In the genomic region with DNA sequence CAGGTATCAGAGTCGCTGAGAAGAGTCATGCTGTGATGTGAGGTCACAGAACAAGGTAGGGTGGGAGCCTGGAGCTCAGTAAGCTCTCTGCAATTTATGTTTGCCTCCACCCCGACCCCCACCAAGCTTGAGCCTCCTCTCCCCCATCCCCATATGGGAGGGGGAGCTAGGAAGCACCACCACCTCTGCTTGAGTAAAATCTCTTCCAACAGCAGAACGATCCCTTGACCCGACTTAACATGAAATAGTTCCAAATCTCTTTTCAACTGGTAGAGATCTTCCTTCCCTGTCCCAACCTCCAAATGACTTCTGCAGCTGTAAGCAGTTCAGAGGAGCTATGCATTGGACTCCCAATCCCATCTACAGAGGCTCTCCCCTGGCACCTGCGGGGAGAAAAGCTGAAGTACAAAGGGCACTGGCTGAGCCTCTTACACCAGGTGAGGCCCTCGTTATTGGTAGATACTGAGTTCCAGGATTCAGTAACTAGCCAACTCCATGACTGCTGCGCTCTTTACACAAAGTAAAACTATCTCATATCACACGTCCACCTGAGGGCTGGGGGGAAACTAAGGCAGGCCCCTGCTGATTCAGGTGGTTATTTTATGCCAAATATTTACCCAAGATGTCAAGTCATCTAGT, we compare ENCODE assay signal across 2 cellular contexts.
TF ChIP-seq lines count a peak whose summit lies in the region.

No MANE protein-coding gene starts in this region.

TF ChIP-seq in SK-N-SH, 30 proteins besides CTCF, POLR2A, EP300 and RAD21 (continues in another document):
- no peak for TF ChIP-seq MXI1 (IDR thresholded peaks at IDR 0.05; ENCODE audit: low read depth, low read length)
- 0 out of 2 replicates have a peak, but pooled peaks have one; percentile 6 for TF ChIP-seq SIN3A (IDR thresholded peaks at IDR 0.05; ENCODE audit: borderline replicate concordance, low read depth, low read length)
- TF ChIP-seq NRF1 (IDR thresholded peaks at IDR 0.05; ENCODE audit: low read depth, low read length), result no peak
- no peak for TF ChIP-seq YY1 (IDR thresholded peaks at IDR 0.05; ENCODE audit: low read depth)
- TF ChIP-seq, protein P1, sequence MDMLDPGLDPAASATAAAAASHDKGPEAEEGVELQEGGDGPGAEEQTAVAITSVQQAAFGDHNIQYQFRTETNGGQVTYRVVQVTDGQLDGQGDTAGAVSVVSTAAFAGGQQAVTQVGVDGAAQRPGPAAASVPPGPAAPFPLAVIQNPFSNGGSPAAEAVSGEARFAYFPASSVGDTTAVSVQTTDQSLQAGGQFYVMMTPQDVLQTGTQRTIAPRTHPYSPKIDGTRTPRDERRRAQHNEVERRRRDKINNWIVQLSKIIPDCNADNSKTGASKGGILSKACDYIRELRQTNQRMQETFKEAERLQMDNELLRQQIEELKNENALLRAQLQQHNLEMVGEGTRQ (IDR thresholded peaks at IDR 0.05; ENCODE audit: borderline replicate concordance, low read depth, low read length), result no peak
- TF ChIP-seq RFX5 (IDR thresholded peaks at IDR 0.05; ENCODE audit: low read length), result no peak
- no peak for TF ChIP-seq ELF1 (IDR thresholded peaks at IDR 0.05)
- peak; percentile 71; the same call in 1 of the 2 replicates for TF ChIP-seq POLR2AphosphoS5 (IDR thresholded peaks at IDR 0.05; ENCODE audit: low read depth, low read length)
- no peak for TF ChIP-seq GABPA (IDR thresholded peaks at IDR 0.05; ENCODE audit: low read depth)
- no peak for TF ChIP-seq CHD2 (IDR thresholded peaks at IDR 0.05; ENCODE audit: low read length, partially characterized antibody)
- TF ChIP-seq FOXJ3 (CRISPR knock-in tag; IDR thresholded peaks at IDR 0.05), result no peak
- TF ChIP-seq SMC3 (IDR thresholded peaks at IDR 0.05; ENCODE audit: low read depth, low read length), result no peak
- no peak for TF ChIP-seq TAF1 (IDR thresholded peaks at IDR 0.05; ENCODE audit: borderline replicate concordance, low read depth, low read length)
- TF ChIP-seq, protein P2, sequence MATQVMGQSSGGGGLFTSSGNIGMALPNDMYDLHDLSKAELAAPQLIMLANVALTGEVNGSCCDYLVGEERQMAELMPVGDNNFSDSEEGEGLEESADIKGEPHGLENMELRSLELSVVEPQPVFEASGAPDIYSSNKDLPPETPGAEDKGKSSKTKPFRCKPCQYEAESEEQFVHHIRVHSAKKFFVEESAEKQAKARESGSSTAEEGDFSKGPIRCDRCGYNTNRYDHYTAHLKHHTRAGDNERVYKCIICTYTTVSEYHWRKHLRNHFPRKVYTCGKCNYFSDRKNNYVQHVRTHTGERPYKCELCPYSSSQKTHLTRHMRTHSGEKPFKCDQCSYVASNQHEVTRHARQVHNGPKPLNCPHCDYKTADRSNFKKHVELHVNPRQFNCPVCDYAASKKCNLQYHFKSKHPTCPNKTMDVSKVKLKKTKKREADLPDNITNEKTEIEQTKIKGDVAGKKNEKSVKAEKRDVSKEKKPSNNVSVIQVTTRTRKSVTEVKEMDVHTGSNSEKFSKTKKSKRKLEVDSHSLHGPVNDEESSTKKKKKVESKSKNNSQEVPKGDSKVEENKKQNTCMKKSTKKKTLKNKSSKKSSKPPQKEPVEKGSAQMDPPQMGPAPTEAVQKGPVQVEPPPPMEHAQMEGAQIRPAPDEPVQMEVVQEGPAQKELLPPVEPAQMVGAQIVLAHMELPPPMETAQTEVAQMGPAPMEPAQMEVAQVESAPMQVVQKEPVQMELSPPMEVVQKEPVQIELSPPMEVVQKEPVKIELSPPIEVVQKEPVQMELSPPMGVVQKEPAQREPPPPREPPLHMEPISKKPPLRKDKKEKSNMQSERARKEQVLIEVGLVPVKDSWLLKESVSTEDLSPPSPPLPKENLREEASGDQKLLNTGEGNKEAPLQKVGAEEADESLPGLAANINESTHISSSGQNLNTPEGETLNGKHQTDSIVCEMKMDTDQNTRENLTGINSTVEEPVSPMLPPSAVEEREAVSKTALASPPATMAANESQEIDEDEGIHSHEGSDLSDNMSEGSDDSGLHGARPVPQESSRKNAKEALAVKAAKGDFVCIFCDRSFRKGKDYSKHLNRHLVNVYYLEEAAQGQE (IDR thresholded peaks at IDR 0.05; ENCODE audit: low read depth, low read length), result no peak
- no peak for TF ChIP-seq TEAD4 (IDR thresholded peaks at IDR 0.05; ENCODE audit: borderline replicate concordance, insufficient read depth)
- TF ChIP-seq TCF12 (IDR thresholded peaks at IDR 0.05), result no peak
- TF ChIP-seq, protein P3, sequence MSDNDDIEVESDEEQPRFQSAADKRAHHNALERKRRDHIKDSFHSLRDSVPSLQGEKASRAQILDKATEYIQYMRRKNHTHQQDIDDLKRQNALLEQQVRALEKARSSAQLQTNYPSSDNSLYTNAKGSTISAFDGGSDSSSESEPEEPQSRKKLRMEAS (IDR thresholded peaks at IDR 0.05; ENCODE audit: low read depth), result no peak
- TF ChIP-seq JUND (IDR thresholded peaks at IDR 0.05), result peak; percentile 18; the same call in 1 of the 2 replicates
- TF ChIP-seq, protein P4, sequence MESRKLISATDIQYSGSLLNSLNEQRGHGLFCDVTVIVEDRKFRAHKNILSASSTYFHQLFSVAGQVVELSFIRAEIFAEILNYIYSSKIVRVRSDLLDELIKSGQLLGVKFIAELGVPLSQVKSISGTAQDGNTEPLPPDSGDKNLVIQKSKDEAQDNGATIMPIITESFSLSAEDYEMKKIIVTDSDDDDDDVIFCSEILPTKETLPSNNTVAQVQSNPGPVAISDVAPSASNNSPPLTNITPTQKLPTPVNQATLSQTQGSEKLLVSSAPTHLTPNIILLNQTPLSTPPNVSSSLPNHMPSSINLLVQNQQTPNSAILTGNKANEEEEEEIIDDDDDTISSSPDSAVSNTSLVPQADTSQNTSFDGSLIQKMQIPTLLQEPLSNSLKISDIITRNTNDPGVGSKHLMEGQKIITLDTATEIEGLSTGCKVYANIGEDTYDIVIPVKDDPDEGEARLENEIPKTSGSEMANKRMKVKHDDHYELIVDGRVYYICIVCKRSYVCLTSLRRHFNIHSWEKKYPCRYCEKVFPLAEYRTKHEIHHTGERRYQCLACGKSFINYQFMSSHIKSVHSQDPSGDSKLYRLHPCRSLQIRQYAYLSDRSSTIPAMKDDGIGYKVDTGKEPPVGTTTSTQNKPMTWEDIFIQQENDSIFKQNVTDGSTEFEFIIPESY (IDR thresholded peaks at IDR 0.05; ENCODE audit: borderline replicate concordance, low read depth), result peak; percentile 6; the same call in 1 of the 2 replicates
- TF ChIP-seq, protein P5, sequence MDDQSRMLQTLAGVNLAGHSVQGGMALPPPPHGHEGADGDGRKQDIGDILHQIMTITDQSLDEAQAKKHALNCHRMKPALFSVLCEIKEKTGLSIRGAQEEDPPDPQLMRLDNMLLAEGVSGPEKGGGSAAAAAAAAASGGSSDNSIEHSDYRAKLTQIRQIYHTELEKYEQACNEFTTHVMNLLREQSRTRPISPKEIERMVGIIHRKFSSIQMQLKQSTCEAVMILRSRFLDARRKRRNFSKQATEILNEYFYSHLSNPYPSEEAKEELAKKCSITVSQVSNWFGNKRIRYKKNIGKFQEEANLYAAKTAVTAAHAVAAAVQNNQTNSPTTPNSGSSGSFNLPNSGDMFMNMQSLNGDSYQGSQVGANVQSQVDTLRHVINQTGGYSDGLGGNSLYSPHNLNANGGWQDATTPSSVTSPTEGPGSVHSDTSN (IDR thresholded peaks at IDR 0.05), result peak; percentile 40; the same call in 1 of the 2 replicates
- TF ChIP-seq, protein P6, sequence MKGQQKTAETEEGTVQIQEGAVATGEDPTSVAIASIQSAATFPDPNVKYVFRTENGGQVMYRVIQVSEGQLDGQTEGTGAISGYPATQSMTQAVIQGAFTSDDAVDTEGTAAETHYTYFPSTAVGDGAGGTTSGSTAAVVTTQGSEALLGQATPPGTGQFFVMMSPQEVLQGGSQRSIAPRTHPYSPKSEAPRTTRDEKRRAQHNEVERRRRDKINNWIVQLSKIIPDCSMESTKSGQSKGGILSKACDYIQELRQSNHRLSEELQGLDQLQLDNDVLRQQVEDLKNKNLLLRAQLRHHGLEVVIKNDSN (IDR thresholded peaks at IDR 0.05; ENCODE audit: borderline replicate concordance, low read depth), result no peak

TF ChIP-seq in endothelial cell of umbilical vein, 7 proteins besides CTCF, POLR2A, EP300 and RAD21:
- TF ChIP-seq POLR2AphosphoS5 (IDR thresholded peaks at IDR 0.05; ENCODE audit: insufficient read depth, low read depth, low read length), result peak; percentile 26
- TF ChIP-seq, protein P3 (IDR thresholded peaks at IDR 0.05; ENCODE audit: insufficient read depth, insufficient read length), result no peak
